In genomic region chr19:2328401-2329161, GRCh38 we compare ENCODE assay signal across 1 cellular context.
A peak's percentile ranks its signal among the peaks of the same experiment; 100 is the strongest.
TF ChIP-seq lines count a peak whose summit lies in the region.

Gene LSM7, minus strand, starts transcription at chr19:2328586. Its CDS starts 20 bp downstream, at chr19:2328566.
Gene SPPL2B, plus strand, starts transcription at chr19:2328684. Its CDS starts 26 bp downstream, at chr19:2328710.

TF ChIP-seq in HepG2, 621 proteins besides CTCF, POLR2A, EP300 and RAD21 (continued from another document and continues in another):
- peak; percentile 75 for TF ChIP-seq ZNF407 (CRISPR knock-in tag; IDR thresholded peaks at IDR 0.05; ENCODE audit: not compliant biosample characterization)
- no peak for TF ChIP-seq TEAD3 (CRISPR knock-in tag; optimal IDR thresholded peaks at IDR 0.05; ENCODE audit: borderline replicate concordance)
- no peak for TF ChIP-seq SP1 (IDR thresholded peaks at IDR 0.05)
- TF ChIP-seq SP1 (CRISPR knock-in tag; IDR thresholded peaks at IDR 0.05) = peak; percentile 86
- TF ChIP-seq HHEX (CRISPR knock-in tag; IDR thresholded peaks at IDR 0.05) = no peak
- peak; percentile 47 for TF ChIP-seq ELF1 (CRISPR knock-in tag; IDR thresholded peaks at IDR 0.05)
- TF ChIP-seq ZSCAN21 (CRISPR knock-in tag; IDR thresholded peaks at IDR 0.05; ENCODE audit: borderline replicate concordance) = peak; percentile 68; the same call in 1 of the 2 replicates
- peak; percentile 59; the same call in 1 of the 2 replicates for TF ChIP-seq ZNF232 (CRISPR knock-in tag; IDR thresholded peaks at IDR 0.05; ENCODE audit: borderline replicate concordance)
- TF ChIP-seq ARID3A (IDR thresholded peaks at IDR 0.05; ENCODE audit: low read depth, low read length) = no peak
- no peak for TF ChIP-seq PRPF4 (IDR thresholded peaks at IDR 0.05; ENCODE audit: low read depth, low read length, poor library complexity, severe bottlenecking)
- TF ChIP-seq TBX2 (CRISPR knock-in tag; IDR thresholded peaks at IDR 0.05; ENCODE audit: borderline replicate concordance) = peak; percentile 65; the same call in 1 of the 2 replicates
- no peak for TF ChIP-seq HNF1A (IDR thresholded peaks at IDR 0.05; ENCODE audit: low read depth)
- no peak for TF ChIP-seq HNF1A (CRISPR knock-in tag; IDR thresholded peaks at IDR 0.05; ENCODE audit: borderline replicate concordance)
- peak; percentile 44; the same call in 1 of the 2 replicates for TF ChIP-seq ZBTB42 (CRISPR knock-in tag; IDR thresholded peaks at IDR 0.05)
- TF ChIP-seq ZSCAN25 (CRISPR knock-in tag; IDR thresholded peaks at IDR 0.05) = 0 out of 2 replicates have a peak, but pooled peaks have one; percentile 17
- TF ChIP-seq ATM (IDR thresholded peaks at IDR 0.05; ENCODE audit: borderline replicate concordance) = no peak
- peak; percentile 67; the same call in 1 of the 2 replicates for TF ChIP-seq EED (CRISPR knock-in tag; IDR thresholded peaks at IDR 0.05)
- peak; percentile 87 for TF ChIP-seq ZFY (CRISPR knock-in tag; IDR thresholded peaks at IDR 0.05)
- no peak for TF ChIP-seq CHCHD3 (CRISPR knock-in tag; IDR thresholded peaks at IDR 0.05)
- no peak for TF ChIP-seq ZBTB49 (CRISPR knock-in tag; IDR thresholded peaks at IDR 0.05; ENCODE audit: borderline replicate concordance)
- no peak for TF ChIP-seq DDIT3 (CRISPR knock-in tag; IDR thresholded peaks at IDR 0.05)
- peak; percentile 40; the same call in 1 of the 2 replicates for TF ChIP-seq SIN3B (IDR thresholded peaks at IDR 0.05; ENCODE audit: low read length)
- 0 out of 2 replicates have a peak, but pooled peaks have one; percentile 60 for TF ChIP-seq ZNF782 (CRISPR knock-in tag; IDR thresholded peaks at IDR 0.05; ENCODE audit: borderline replicate concordance)
- no peak for TF ChIP-seq ZNF17 (CRISPR knock-in tag; IDR thresholded peaks at IDR 0.05)
- no peak for TF ChIP-seq LBX2 (CRISPR knock-in tag; IDR thresholded peaks at IDR 0.05; ENCODE audit: borderline replicate concordance)
- TF ChIP-seq RARA (CRISPR knock-in tag; IDR thresholded peaks at IDR 0.05) = peak; percentile 27; the same call in 1 of the 2 replicates
- no peak for TF ChIP-seq GPBP1L1 (CRISPR knock-in tag; IDR thresholded peaks at IDR 0.05)
- TF ChIP-seq DBP (CRISPR knock-in tag; IDR thresholded peaks at IDR 0.05; ENCODE audit: not compliant biosample characterization) = no peak
- TF ChIP-seq RXRA (CRISPR knock-in tag; IDR thresholded peaks at IDR 0.05) = peak; percentile 68
- TF ChIP-seq THAP8 (CRISPR knock-in tag; IDR thresholded peaks at IDR 0.05; ENCODE audit: borderline replicate concordance) = 0 out of 2 replicates have a peak, but pooled peaks have one; percentile 51
- TF ChIP-seq ZNF580 (CRISPR knock-in tag; IDR thresholded peaks at IDR 0.05; ENCODE audit: borderline replicate concordance, low read depth) = no peak
- TF ChIP-seq ETV6 (CRISPR knock-in tag; conservative IDR thresholded peaks at IDR 0.05) = no peak; the same call in 1 of the 2 replicates
